1 cellular context compared by ENCODE assay signal in genomic region chr1:23779826-23780371, GRCh38.
A peak's percentile ranks its signal among the peaks of the same experiment; 100 is the strongest.
TF ChIP-seq lines count a peak whose summit lies in the region.

No MANE protein-coding gene starts in this region.

TF ChIP-seq in HEK293, 187 proteins besides CTCF, POLR2A, EP300 and RAD21 (continued from another document):
- TF ChIP-seq ZNF692 (tag by site-specific recombination; IDR thresholded peaks at IDR 0.05), result peak; percentile 56; the same call in 1 of the 2 replicates
- TF ChIP-seq FEZF1 (tag by site-specific recombination; IDR thresholded peaks at IDR 0.05), result peak; percentile 84
- no peak for TF ChIP-seq ZNF776 (tag by site-specific recombination; IDR thresholded peaks at IDR 0.05; ENCODE audit: borderline replicate concordance)
- 0 out of 2 replicates have a peak, but pooled peaks have one; percentile 26 for TF ChIP-seq ZBTB17 (tag by site-specific recombination; IDR thresholded peaks at IDR 0.05)
- TF ChIP-seq ZNF768 (tag by site-specific recombination; IDR thresholded peaks at IDR 0.05), result no peak
- peak; percentile 68; the same call in 1 of the 2 replicates for TF ChIP-seq ZNF324 (tag by site-specific recombination; IDR thresholded peaks at IDR 0.05)
